ENCODE assay signal across 27 cellular contexts in the genomic region with DNA sequence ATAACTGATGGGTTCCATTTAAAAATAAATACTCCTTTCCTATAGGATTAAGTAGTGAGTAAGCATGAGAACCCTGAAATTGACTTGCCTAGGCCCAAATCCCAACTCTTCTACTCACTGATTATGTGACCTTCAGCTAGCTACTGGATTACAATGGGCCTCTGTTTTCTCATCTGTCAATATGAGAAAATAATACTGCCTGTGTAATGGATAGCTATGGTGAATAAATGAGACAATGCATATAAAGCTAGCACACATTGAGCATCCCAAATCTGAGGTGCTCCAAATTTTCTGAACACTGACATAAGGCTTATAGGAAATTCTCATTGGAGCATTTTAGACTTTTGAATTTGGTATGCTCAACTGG. TPM values are rescaled to one million over a fixed set of nuclear protein-coding genes. Genes with fewer than 3 reads are reported as not detected.
DNase-seq lines count a peak whose midpoint lies in the region; ATAC-seq lines count a peak whose summit lies in the region.
"Had no signal": no experiment of that assay in that cellular context is flagged by ENCODE, and none has a peak within 500 bp of the region (broad histone marks: within the 10 kb centered on the region; RNA-seq: fewer than 3 reads in every experiment).

No MANE protein-coding gene starts in this region.

- no peak overlapping the region for H3K4me3 Mint-ChIP-seq in activated CD8-positive, alpha-beta memory T cell treated with anti-CD3 and anti-CD28 coated beads, Interleukin-2, amount 10 ng/mL, durations not matched to agents 7 days and 5 days
- H3K4me3 Mint-ChIP-seq in CD8-positive, alpha-beta memory T cell = peak overlapping the region in 1 of 7 donors; percentile 44
- H3K4me3 Mint-ChIP-seq in activated naive CD8-positive, alpha-beta T cell treated with anti-CD3 and anti-CD28 coated beads, Interleukin-2, amount 50 U/mL, for 24 hours = peak overlapping the region; percentile 32
- H3K4me3 Mint-ChIP-seq: B cell, brain, H9, type B pancreatic cell had no signal

- no peaks in the 10 kb centered on the region for H3K9me3 ChIP-seq in CD8-positive, alpha-beta memory T cell (ENCODE audit: low read length)
- H3K9me3 ChIP-seq: A549, adrenal gland, left ventricle myocardium inferior had no signal

- H3K27ac ChIP-seq in CD8-positive, alpha-beta memory T cell (ENCODE audit: low read depth, low read length) = no peak overlapping the region
- H3K27ac ChIP-seq: A549, adrenal gland, left ventricle myocardium inferior had no signal

- no peaks in the 10 kb centered on the region for H3K27me3 Mint-ChIP-seq in activated CD8-positive, alpha-beta memory T cell treated with anti-CD3 and anti-CD28 coated beads, Interleukin-2, amount 10 ng/mL, durations not matched to agents 7 days and 5 days
- H3K27me3 Mint-ChIP-seq in CD8-positive, alpha-beta memory T cell = peaks cover 0 to 1% of the 10 kb centered on the region in 2 donors
- H3K27me3 Mint-ChIP-seq in activated naive CD8-positive, alpha-beta T cell treated with anti-CD3 and anti-CD28 coated beads, Interleukin-2, amount 50 U/mL, for 24 hours = no peaks in the 10 kb centered on the region
- H3K27me3 Mint-ChIP-seq: B cell; brain; naive thymus-derived CD8-positive, alpha-beta T cell had no signal

- H3K36me3 Mint-ChIP-seq in activated CD8-positive, alpha-beta memory T cell treated with anti-CD3 and anti-CD28 coated beads, Interleukin-2, amount 10 ng/mL, durations not matched to agents 7 days and 5 days = peaks cover 16% of the 10 kb centered on the region
- H3K36me3 Mint-ChIP-seq in CD8-positive, alpha-beta memory T cell = peaks cover 0 to 14% (median 10%) of the 10 kb centered on the region in 3 donors
- peaks cover 17% of the 10 kb centered on the region for H3K36me3 Mint-ChIP-seq in activated naive CD8-positive, alpha-beta T cell treated with anti-CD3 and anti-CD28 coated beads, Interleukin-2, amount 50 U/mL, for 24 hours (ENCODE audit: low read depth)
- H3K36me3 Mint-ChIP-seq: brain, type B pancreatic cell had no signal

- no peak for DNase-seq in activated CD8-positive, alpha-beta memory T cell treated with anti-CD3 and anti-CD28 coated beads, Interleukin-2, amount 10 ng/mL, durations not matched to agents 7 days and 5 days
- DNase-seq in activated CD8-positive, alpha-beta memory T cell treated with anti-CD3 and anti-CD28 coated beads for 24 hours = no peak
- no peak for DNase-seq in CD8-positive, alpha-beta memory T cell
- no peak for DNase-seq in activated naive CD8-positive, alpha-beta T cell treated with anti-CD3 and anti-CD28 coated beads, Interleukin-2, amount 50 U/mL, for 24 hours
- DNase-seq in midbrain (lab: John Stamatoyannopoulos, UW) (peak; percentile 65), G401 (ENCODE audit: low spot score) (no peak), NCI-H345 treated with DMSO at 0.1 percent for 48 hours (lab: John Stamatoyannopoulos, UW; ENCODE audit: unreplicated experiment) (no peak)
- DNase-seq: activated CD4-positive, CD25-positive, alpha-beta regulatory T cell treated with anti-CD3 and anti-CD28 coated beads, Interleukin-2, amount 50 U/mL, for 72 hours; activated effector memory CD4-positive, alpha-beta T cell treated with Interleukin-2 at 50 U/mL for 16 hours; adrenal gland; DMS79; GF-D8; H9; left ventricle myocardium inferior; NCI-H1092 treated with DMSO at 0.1 percent for 48 hours; NCI-H187; NCI-H526 treated with DMSO at 0.1 percent for 48 hours; occipital lobe; SIG-M5; small intestine; stimulated activated CD4-positive, alpha-beta T cell treated with anti-CD3 and anti-CD28 coated beads, Interleukin-2, amount 100 ng/mL, for 24 hours had no signal

- H3K36me3 ChIP-seq in CD8-positive, alpha-beta memory T cell (ENCODE audit: insufficient read depth, low read length) = no peaks in the 10 kb centered on the region
- H3K36me3 ChIP-seq: adrenal gland, left ventricle myocardium inferior had no signal

- H3K9me3 Mint-ChIP-seq in activated CD8-positive, alpha-beta memory T cell treated with anti-CD3 and anti-CD28 coated beads, Interleukin-2, amount 10 ng/mL, durations not matched to agents 7 days and 5 days (ENCODE audit: low read depth) = no peaks in the 10 kb centered on the region
- peaks cover 0 to 2% (median 0%) of the 10 kb centered on the region in 5 donors for H3K9me3 Mint-ChIP-seq in CD8-positive, alpha-beta memory T cell
- no peaks in the 10 kb centered on the region for H3K9me3 Mint-ChIP-seq in activated naive CD8-positive, alpha-beta T cell treated with anti-CD3 and anti-CD28 coated beads, Interleukin-2, amount 50 U/mL, for 24 hours
- H3K9me3 Mint-ChIP-seq: brain; H9; naive thymus-derived CD8-positive, alpha-beta T cell; type B pancreatic cell had no signal

- H3K27me3 ChIP-seq in CD8-positive, alpha-beta memory T cell (ENCODE audit: insufficient read depth, low read length, poor library complexity, severe bottlenecking) = no peaks in the 10 kb centered on the region
- H3K27me3 ChIP-seq: adrenal gland had no signal

- POLR2A ChIA-PET in CD8-positive, alpha-beta memory T cell (lab: Charles Lee) = interaction anchor here (0.7 to 1.8 kb wide), 5 partner anchors 16 to 139 kb away, joined by 3 to 10 read pairs (median 3); a partner anchor contains a TSS

- peaks cover 65% of the 10 kb centered on the region for H3K4me1 Mint-ChIP-seq in activated CD8-positive, alpha-beta memory T cell treated with anti-CD3 and anti-CD28 coated beads, Interleukin-2, amount 10 ng/mL, durations not matched to agents 7 days and 5 days
- peaks cover 64 to 88% (median 86%) of the 10 kb centered on the region in 3 donors for H3K4me1 Mint-ChIP-seq in CD8-positive, alpha-beta memory T cell
- peaks cover 69% of the 10 kb centered on the region for H3K4me1 Mint-ChIP-seq in activated naive CD8-positive, alpha-beta T cell treated with anti-CD3 and anti-CD28 coated beads, Interleukin-2, amount 50 U/mL, for 24 hours

- peak overlapping the region; percentile 44 for H3K27ac Mint-ChIP-seq in activated CD8-positive, alpha-beta memory T cell treated with anti-CD3 and anti-CD28 coated beads, Interleukin-2, amount 10 ng/mL, durations not matched to agents 7 days and 5 days
- H3K27ac Mint-ChIP-seq in CD8-positive, alpha-beta memory T cell = peak overlapping the region in 6 of 8 donors; percentile 43 to 88 (median 76)
- peak overlapping the region; percentile 77 for H3K27ac Mint-ChIP-seq in activated naive CD8-positive, alpha-beta T cell treated with anti-CD3 and anti-CD28 coated beads, Interleukin-2, amount 50 U/mL, for 24 hours
- H3K27ac Mint-ChIP-seq: brain, H9, type B pancreatic cell had no signal

- CTCF ChIA-PET in activated CD8-positive, alpha-beta memory T cell treated with anti-CD3 and anti-CD28 coated beads, Interleukin-2, amount 10 ng/mL, durations not matched to agents 7 days and 5 days (lab: Charles Lee) = interaction anchor here (0.9 to 18.5 kb wide), 6 partner anchors 8 to 133 kb away, joined by 3 to 239 read pairs (median 8); no protein-coding TSS in a partner anchor
- CTCF ChIA-PET in CD8-positive, alpha-beta memory T cell (lab: Charles Lee) = interaction anchor here (0.6 to 21.0 kb wide), 5 partner anchors 12 to 154 kb away, joined by 3 to 403 read pairs (median 11); no protein-coding TSS in a partner anchor

- H3K4me1 ChIP-seq in CD8-positive, alpha-beta memory T cell (ENCODE audit: insufficient read depth, low read length) = peaks cover 61% of the 10 kb centered on the region

- ATAC-seq in activated CD8-positive, alpha-beta memory T cell treated with anti-CD3 and anti-CD28 coated beads, Interleukin-2, amount 10 ng/mL, durations not matched to agents 7 days and 5 days = no peak
- ATAC-seq in activated naive CD8-positive, alpha-beta T cell treated with anti-CD3 and anti-CD28 coated beads, Interleukin-2, amount 50 U/mL, for 24 hours = no peak
- ATAC-seq in GM19023 (IDR thresholded peaks at IDR 0.05; ENCODE audit: unreplicated experiment) = no peak
- ATAC-seq: A549 had no signal

- no peak overlapping the region for H3K4me3 ChIP-seq in CD8-positive, alpha-beta memory T cell (ENCODE audit: low read length)
- H3K4me3 ChIP-seq: A549, adrenal gland, left ventricle myocardium inferior had no signal

- in situ Hi-C loops in G401 (cut with HindIII; ENCODE audit: low sequenced_read_pairs) = no loop called here

RNA-seq across cellular contexts. Expression of a gene that starts 5.3 kb away (rescaled TPM):
- total RNA-seq in activated CD8-positive, alpha-beta memory T cell treated with anti-CD3 and anti-CD28 coated beads, Interleukin-2, amount 10 ng/mL, durations not matched to agents 7 days and 5 days = 10 to 100 TPM; 43.5 to 44.3 TPM
- 10 to 100 TPM; 61.4 to 63.5 TPM for total RNA-seq in CD8-positive, alpha-beta memory T cell
- polyA plus RNA-seq in CD8-positive, alpha-beta memory T cell = 19.7 TPM
- total RNA-seq in G401 (2014; rRNA removed; shearing (Covaris generic)) = 4.4 and 6.5 TPM in 2 replicates
